In genomic region chr14:53327716-53328115, GRCh38 we compare ENCODE assay signal across 16 cellular contexts.
A peak's percentile ranks its signal among the peaks of the same experiment; 100 is the strongest.
DNase-seq lines count a peak whose midpoint lies in the region; ATAC-seq and TF ChIP-seq lines count a peak whose summit lies in the region.
"Had no signal": no experiment of that assay in that cellular context is flagged by ENCODE, and none has a peak within 500 bp of the region (broad histone marks: within the 10 kb centered on the region; RNA-seq: fewer than 3 reads in every experiment).

No MANE protein-coding gene starts in this region.

- H3K9me3 Mint-ChIP-seq in WTC11 = peaks cover 5% of the 10 kb centered on the region
- H3K9me3 Mint-ChIP-seq: activated T-cell treated with anti-CD3 and anti-CD28 coated beads, Interleukin-2, amount 50 U/mL, for 4 hours had no signal

- H3K27ac ChIP-seq in prostate gland = no peak overlapping the region
- H3K27ac ChIP-seq: lower lobe of right lung, parathyroid adenoma, SJCRH30, WERI-Rb-1 had no signal

- no peak overlapping the region for H3K4me3 Mint-ChIP-seq in WTC11
- H3K4me3 Mint-ChIP-seq: activated T-cell treated with anti-CD3 and anti-CD28 coated beads, Interleukin-2, amount 50 U/mL, for 4 hours; CD8-positive, alpha-beta memory T cell had no signal

- intact Hi-C loops in prostate gland (cut with DNase I) = no loop called here

- no peaks in the 10 kb centered on the region for H3K4me1 ChIP-seq in prostate gland (replicated peaks)
- H3K4me1 ChIP-seq: lower lobe of right lung, parathyroid adenoma, SJCRH30 had no signal

- no peak for TF ChIP-seq CTCF in WTC11 (IDR thresholded peaks at IDR 0.05)
- TF ChIP-seq CTCF in fibroblast of mammary gland (conservative IDR thresholded peaks at IDR 0.05; ENCODE audit: control insufficient read depth, insufficient read depth, low read depth, low read length) = peak; percentile 7
- no peak for TF ChIP-seq CTCF in prostate gland (IDR thresholded peaks at IDR 0.05)

- POLR2A ChIA-PET in WTC11 (lab: Charles Lee) = no interaction called here

- no peaks in the 10 kb centered on the region for H3K36me3 ChIP-seq in prostate gland
- H3K36me3 ChIP-seq: lower lobe of right lung, SJCRH30, WERI-Rb-1 had no signal

- no peaks in the 10 kb centered on the region for H3K27me3 ChIP-seq in prostate gland (replicated peaks; ENCODE audit: insufficient read depth)
- H3K27me3 ChIP-seq: SJCRH30 had no signal

- H3K27ac Mint-ChIP-seq in WTC11 = peak overlapping the region; percentile 47; the same call in 1 of the 2 replicates
- H3K27ac Mint-ChIP-seq: CD8-positive, alpha-beta memory T cell had no signal

- DNase-seq in HCEC 1CT (peak; percentile 72), WTC11 (ENCODE audit: low spot score) (no peak), fibroblast of mammary gland (ENCODE audit: low read depth) (peak; percentile 89), putamen (ENCODE audit: low spot score) (peak; percentile 10), prostate gland (ENCODE audit: low spot score) (no peak), activated gamma-delta T cell treated with Interleukin-2 at 50 U/mL for 16 hours (no peak), NCI-H128 (lab: John Stamatoyannopoulos, UW; ENCODE audit: unreplicated experiment) (no peak)
- DNase-seq: activated T-cell treated with anti-CD3 and anti-CD28 coated beads, Interleukin-2, amount 50 U/mL, for 4 hours; CD8-positive, alpha-beta memory T cell; lower lobe of right lung; NCI-H1417; NCI-H774; SJCRH30; WERI-Rb-1 had no signal

- CTCF ChIA-PET in WTC11 (lab: Charles Lee) = interaction anchor here (1.1 kb wide), 1 partner anchor 22 kb away, joined by 3 read pairs; no protein-coding TSS in a partner anchor

- H3K4me3 ChIP-seq in fibroblast of mammary gland (ENCODE audit: control insufficient read depth, low read depth, low read length) = no peak overlapping the region
- no peak overlapping the region for H3K4me3 ChIP-seq in prostate gland
- H3K4me3 ChIP-seq: lower lobe of right lung, SJCRH30 had no signal

- TF ChIP-seq POLR2A in prostate gland (IDR thresholded peaks at IDR 0.05) = no peak

- peaks cover 35% of the 10 kb centered on the region for H3K4me1 Mint-ChIP-seq in WTC11
- H3K4me1 Mint-ChIP-seq: CD8-positive, alpha-beta memory T cell had no signal

- no peaks in the 10 kb centered on the region for H3K9me3 ChIP-seq in prostate gland
- H3K9me3 ChIP-seq: lower lobe of right lung had no signal

- H3K27me3 Mint-ChIP-seq in WTC11 (ENCODE audit: low read depth) = no peaks in the 10 kb centered on the region
- H3K27me3 Mint-ChIP-seq: CD8-positive, alpha-beta memory T cell had no signal

- H3K36me3 Mint-ChIP-seq in WTC11 = no peaks in the 10 kb centered on the region

- ATAC-seq in WTC11 = no peak
- no peak for ATAC-seq in HG03378 (IDR thresholded peaks at IDR 0.05; ENCODE audit: unreplicated experiment)
- ATAC-seq: lower lobe of right lung had no signal

- 67% methylated on average over 1 of the region's 1 CpG for WGBS in prostate gland

TF ChIP-seq in WTC11, 78 proteins besides CTCF, POLR2A, EP300 and RAD21:
- TF ChIP-seq IRF1 (CRISPR knock-in tag; IDR thresholded peaks at IDR 0.05) (no peak), NR1H2 (CRISPR knock-in tag; IDR thresholded peaks at IDR 0.05) (no peak), ARID4B (CRISPR knock-in tag; IDR thresholded peaks at IDR 0.05; ENCODE audit: borderline replicate concordance) (no peak), CDX4 (CRISPR knock-in tag; IDR thresholded peaks at IDR 0.05; ENCODE audit: borderline replicate concordance) (no peak)

Comparison
In these comparisons a context has a peak if more than half of its experiments do, and no peak if none do; other contexts are left out.
1. DNase-seq: peak in HCEC 1CT (single experiment), fibroblast of mammary gland (single experiment) and putamen (single experiment); none in WTC11 (single experiment), prostate gland (single experiment), activated gamma-delta T cell treated with Interleukin-2 at 50 U/mL for 16 hours (single experiment) and NCI-H128 (single experiment).